In genomic region chr2:191030521-191031154, GRCh38 we compare ENCODE assay signal across 8 cellular contexts. TPM values are rescaled to one million over a fixed set of nuclear protein-coding genes. Genes with fewer than 3 reads are reported as not detected.
A peak's percentile ranks its signal among the peaks of the same experiment; 100 is the strongest.
DNase-seq lines count a peak whose midpoint lies in the region; ATAC-seq and TF ChIP-seq lines count a peak whose summit lies in the region.

No MANE protein-coding gene starts in this region.

- H3K27ac ChIP-seq in 22Rv1: no peak overlapping the region
- H3K27ac ChIP-seq in mesendoderm (ENCODE audit: low read depth, low read length): no peak overlapping the region
- H3K27ac ChIP-seq in effector memory CD4-positive, alpha-beta T cell (ENCODE audit: insufficient read depth, low read length, poor library complexity, severe bottlenecking): no peak overlapping the region

- H3K18ac ChIP-seq in mesendoderm (ENCODE audit: low read length): no peak overlapping the region

- no peaks in the 10 kb centered on the region for H3K27me3 ChIP-seq in mesendoderm (ENCODE audit: insufficient read depth, low read length, poor library complexity)
- no peaks in the 10 kb centered on the region for H3K27me3 ChIP-seq in effector memory CD4-positive, alpha-beta T cell (replicated peaks; ENCODE audit: control insufficient read depth, insufficient read depth, low read length, poor library complexity, severe bottlenecking)

- no peaks in the 10 kb centered on the region for H3K9me3 ChIP-seq in effector memory CD4-positive, alpha-beta T cell (ENCODE audit: control insufficient read depth, low read length)

- H4K5ac ChIP-seq in mesendoderm (ENCODE audit: low read length): no peak overlapping the region

- peak; percentile 93 for ATAC-seq in GM21737 (IDR thresholded peaks at IDR 0.05; ENCODE audit: unreplicated experiment)

- no peak overlapping the region for H3K4me3 ChIP-seq in Jurkat, Clone E6-1 (ENCODE audit: low read length)
- H3K4me3 ChIP-seq in mesendoderm (ENCODE audit: low read length): no peak overlapping the region
- H3K4me3 ChIP-seq in effector memory CD4-positive, alpha-beta T cell (ENCODE audit: insufficient read depth, low read depth, low read length, poor library complexity, severe bottlenecking): no peak overlapping the region

- DNase-seq in EL: peak; percentile 43
- DNase-seq in Jurkat, Clone E6-1 (ENCODE audit: low read depth, low spot score): peak; percentile 76
- DNase-seq in RPMI7951 (ENCODE audit: low read depth): peak; percentile 58
- peak; percentile 24 for DNase-seq in cerebellum (ENCODE audit: low spot score)
- DNase-seq in mesendoderm: peak; percentile 68
- DNase-seq in effector memory CD4-positive, alpha-beta T cell: no peak

- H3K79me1 ChIP-seq in mesendoderm (ENCODE audit: low read length): no peaks in the 10 kb centered on the region

- no peak overlapping the region for H3K4me2 ChIP-seq in mesendoderm (ENCODE audit: low read length)

- no peaks in the 10 kb centered on the region for H3K79me2 ChIP-seq in mesendoderm (ENCODE audit: control insufficient read depth, insufficient read depth, low read length)

- H2AK5ac ChIP-seq in mesendoderm (ENCODE audit: low read length): no peak overlapping the region

- H3K56ac ChIP-seq in mesendoderm (ENCODE audit: low read length): peak overlapping the region; percentile 51

- peaks cover 2% of the 10 kb centered on the region for H3K4me1 ChIP-seq in mesendoderm (ENCODE audit: control insufficient read depth, low read depth, low read length)
- H3K4me1 ChIP-seq in effector memory CD4-positive, alpha-beta T cell (ENCODE audit: control insufficient read depth, insufficient read depth, low read length, poor library complexity, severe bottlenecking): peaks cover 16% of the 10 kb centered on the region

- no peak overlapping the region for H4K8ac ChIP-seq in mesendoderm (ENCODE audit: low read depth, low read length)

- H3K36me3 ChIP-seq in mesendoderm (ENCODE audit: control insufficient read depth, insufficient read depth, low read length): no peaks in the 10 kb centered on the region
- peaks cover 33% of the 10 kb centered on the region for H3K36me3 ChIP-seq in effector memory CD4-positive, alpha-beta T cell (ENCODE audit: control insufficient read depth, insufficient read depth, low read length)

- TF ChIP-seq CTCF in 22Rv1 (IDR thresholded peaks at IDR 0.05): peak; percentile 82

- WGBS in mesendoderm (ENCODE audit: extremely low coverage, insufficient coverage, low lambda C conversion rate): no CpG with 5 or more reads among the region's 8 CpGs

- H2BK15ac ChIP-seq in mesendoderm (replicated peaks; ENCODE audit: low read depth): no peak overlapping the region

- no peak overlapping the region for H2BK5ac ChIP-seq in mesendoderm (ENCODE audit: low read length)

- peak overlapping the region; percentile 12 for H3K9ac ChIP-seq in mesendoderm (ENCODE audit: low read length)

- H3K23ac ChIP-seq in mesendoderm (ENCODE audit: low read length): no peak overlapping the region

- no peak overlapping the region for H2BK120ac ChIP-seq in mesendoderm (ENCODE audit: low read depth, low read length)

- no peak overlapping the region for H3K4ac ChIP-seq in mesendoderm (ENCODE audit: low read depth, low read length)

RNA-seq across cellular contexts. Expression of gene STAT1, which starts 16.7 kb away (rescaled TPM):
- 34.2 TPM for polyA plus RNA-seq in Jurkat, Clone E6-1 (2012; ENCODE audit: insufficient read depth, insufficient read length)
- total RNA-seq in RPMI7951 (2014; rRNA removed; shearing (Covaris generic)): 86.4 and 101 TPM in 2 replicates
- 24.7 TPM for total RNA-seq in cerebellum
- 21.3 TPM for polyA plus RNA-seq in mesendoderm (2013, experiment 1 of 2)
- polyA plus RNA-seq in mesendoderm (2013, experiment 2 of 2): 21.5 TPM

Comparison
In these comparisons a context has a peak if more than half of its experiments do, and no peak if none do; other contexts are left out.
1. DNase-seq: peak in EL (single experiment), Jurkat, Clone E6-1 (single experiment), RPMI7951 (single experiment), cerebellum (single experiment) and mesendoderm (single experiment); none in effector memory CD4-positive, alpha-beta T cell (0 of 3).